In the genomic region with DNA sequence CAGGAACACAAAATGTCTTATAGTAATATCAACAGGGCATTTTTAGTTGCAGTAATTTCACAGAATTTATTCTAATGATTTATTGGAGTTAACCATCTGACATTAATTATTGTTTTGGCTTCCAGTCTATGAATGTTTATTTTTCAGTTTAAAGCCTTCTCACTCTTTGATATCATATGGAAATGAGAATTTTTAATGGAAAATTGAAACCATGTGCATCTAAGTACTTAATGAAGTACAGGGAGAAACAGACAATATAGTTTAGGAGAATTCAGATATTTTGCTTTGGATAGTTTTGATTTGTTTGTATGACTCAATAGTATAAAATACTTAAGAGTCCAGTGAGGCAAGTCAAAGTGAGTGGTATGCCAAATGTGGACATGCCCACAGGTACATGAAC, we compare ENCODE assay signal across 21 cellular contexts.
A peak's percentile ranks its signal among the peaks of the same experiment; 100 is the strongest.
DNase-seq lines count a peak whose midpoint lies in the region; ATAC-seq, FAIRE-seq and TF ChIP-seq lines count a peak whose summit lies in the region.
"Had no signal": no experiment of that assay in that cellular context is flagged by ENCODE, and none has a peak within 500 bp of the region (broad histone marks: within the 10 kb centered on the region; RNA-seq: fewer than 3 reads in every experiment).

No MANE protein-coding gene starts in this region.

- no peaks in the 10 kb centered on the region for H3K27me3 ChIP-seq in PC-3 (ENCODE audit: low read length)
- no peaks in the 10 kb centered on the region for H3K27me3 ChIP-seq in dorsolateral prefrontal cortex
- H3K27me3 ChIP-seq in heart left ventricle: no peaks in the 10 kb centered on the region
- H3K27me3 ChIP-seq: cardiac muscle cell, transverse colon had no signal

- ATAC-seq in PC-3 (no peak), heart left ventricle (no peak)
- ATAC-seq: left colon had no signal

- intact Hi-C loops in PC-3 (cut with micrococcal nuclease): loop anchor here (5.0 kb wide), 1 partner anchor 110 kb away; no protein-coding TSS in a partner anchor
- intact Hi-C loops in dorsolateral prefrontal cortex (cut with DNase I): no loop called here
- intact Hi-C loops in heart left ventricle (cut with DNase I): no loop called here
- intact Hi-C loops in activated CD4-positive, alpha-beta T cell treated with anti-CD3 and anti-CD28 coated beads, Interleukin-2, amount 10 ng/mL, durations not matched to agents 24 days and 14 days (cut with micrococcal nuclease): no loop called here

- DNase-seq in COR-L47 (lab: John Stamatoyannopoulos, UW) (peak; percentile 25), H54 (ENCODE audit: insufficient read length, low spot score) (no peak), PC-3 (peak; percentile 15), fibroblast of mammary gland (ENCODE audit: low read depth) (peak; percentile 30), dorsolateral prefrontal cortex (no peak), heart left ventricle (no peak), DMS53 (lab: John Stamatoyannopoulos, UW) (no peak)
- no peak for DNase-seq in activated CD4-positive, alpha-beta T cell treated with anti-CD3 and anti-CD28 coated beads, Interleukin-2, amount 10 ng/mL, durations not matched to agents 24 days and 14 days
- DNase-seq: activated naive CD4-positive, alpha-beta T cell treated with anti-CD3 and anti-CD28 coated beads for 36 hours; amniotic stem cell; endodermal cell; left colon; mesenchymal stem cell; NCI-H524; nucleus accumbens; RPMI8226; transverse colon had no signal

- peaks cover 22% of the 10 kb centered on the region for H3F3A ChIP-seq in PC-3 (ENCODE audit: low read length, unreplicated experiment)

- H3K4me3 Mint-ChIP-seq in activated CD4-positive, alpha-beta T cell treated with anti-CD3 and anti-CD28 coated beads, Interleukin-2, amount 10 ng/mL, durations not matched to agents 24 days and 14 days: no peak overlapping the region
- H3K4me3 Mint-ChIP-seq: activated naive CD4-positive, alpha-beta T cell treated with anti-CD3 and anti-CD28 coated beads for 36 hours; endodermal cell had no signal

- TF ChIP-seq CTCF in PC-3 (conservative IDR thresholded peaks at IDR 0.05; ENCODE audit: low read depth, low read length) (no peak), fibroblast of mammary gland (conservative IDR thresholded peaks at IDR 0.05; ENCODE audit: control insufficient read depth, insufficient read depth, low read depth, low read length) (no peak), dorsolateral prefrontal cortex (IDR thresholded peaks at IDR 0.05 in 54 of 56, conservative IDR thresholded peaks at IDR 0.05 in 2 of 56; ENCODE audit: low read depth in 1 of 56, partially characterized antibody in 56 of 56) (no peak), heart left ventricle (IDR thresholded peaks at IDR 0.05) (no peak)

- H3K9me3 ChIP-seq in PC-3 (ENCODE audit: low read length) (no peaks in the 10 kb centered on the region), heart left ventricle (no peaks in the 10 kb centered on the region)
- H3K9me3 ChIP-seq: transverse colon had no signal

- H3K4me2 ChIP-seq in PC-3 (ENCODE audit: low read length): peak overlapping the region; percentile 81

- peaks cover 20% of the 10 kb centered on the region for H3K36me3 Mint-ChIP-seq in activated CD4-positive, alpha-beta T cell treated with anti-CD3 and anti-CD28 coated beads, Interleukin-2, amount 10 ng/mL, durations not matched to agents 24 days and 14 days (ENCODE audit: low read depth)

- 0 out of 2 replicates have a peak overlapping the region, but pooled peaks have one; percentile 37 for H3K9ac ChIP-seq in PC-3 (ENCODE audit: low read length)

- H3K4me3 ChIP-seq in PC-3 (ENCODE audit: low read length) (no peak overlapping the region), fibroblast of mammary gland (ENCODE audit: control insufficient read depth, low read depth, low read length) (no peak overlapping the region), dorsolateral prefrontal cortex (no peak overlapping the region), heart left ventricle (no peak overlapping the region)
- H3K4me3 ChIP-seq: cardiac muscle cell, coronary artery, skin epidermis, transverse colon had no signal

- peaks cover 4% of the 10 kb centered on the region for H3K4me1 Mint-ChIP-seq in activated CD4-positive, alpha-beta T cell treated with anti-CD3 and anti-CD28 coated beads, Interleukin-2, amount 10 ng/mL, durations not matched to agents 24 days and 14 days

- no TSS peak for BruUV-seq in PC-3 (replicated peaks; lab: Mats Ljungman, UMichigan)

- H3K9me2 ChIP-seq in PC-3 (replicated peaks; ENCODE audit: low read length): no peaks in the 10 kb centered on the region

- CTCF ChIA-PET in PC-3 (lab: Charles Lee): no interaction called here

- no peaks in the 10 kb centered on the region for H4K20me1 ChIP-seq in PC-3 (ENCODE audit: low read length)

- no peak overlapping the region for H3K27ac Mint-ChIP-seq in activated CD4-positive, alpha-beta T cell treated with anti-CD3 and anti-CD28 coated beads, Interleukin-2, amount 10 ng/mL, durations not matched to agents 24 days and 14 days
- H3K27ac Mint-ChIP-seq: activated naive CD4-positive, alpha-beta T cell treated with anti-CD3 and anti-CD28 coated beads for 36 hours; endodermal cell had no signal

- H3K9me3 Mint-ChIP-seq in activated CD4-positive, alpha-beta T cell treated with anti-CD3 and anti-CD28 coated beads, Interleukin-2, amount 10 ng/mL, durations not matched to agents 24 days and 14 days: no peaks in the 10 kb centered on the region
- H3K9me3 Mint-ChIP-seq: activated naive CD4-positive, alpha-beta T cell treated with anti-CD3 and anti-CD28 coated beads for 36 hours; endodermal cell had no signal

- H2AFZ ChIP-seq in PC-3 (ENCODE audit: low read length): no peak overlapping the region

- no peak for TF ChIP-seq POLR2A in H54 (IDR thresholded peaks at IDR 0.05; ENCODE audit: low read depth, low read length)
- no peak for TF ChIP-seq POLR2A in heart left ventricle (IDR thresholded peaks at IDR 0.05)

- H3K4me1 ChIP-seq in PC-3 (ENCODE audit: insufficient read depth, low read length) (peaks cover 59% of the 10 kb centered on the region), heart left ventricle (no peaks in the 10 kb centered on the region)
- H3K4me1 ChIP-seq: transverse colon had no signal

- H3K27ac ChIP-seq in PC-3 (ENCODE audit: low read length): peak overlapping the region; percentile 96
- H3K27ac ChIP-seq in dorsolateral prefrontal cortex: no peak overlapping the region
- no peak overlapping the region for H3K27ac ChIP-seq in heart left ventricle
- H3K27ac ChIP-seq: cardiac muscle cell, coronary artery, skin epidermis, transverse colon, VCaP had no signal

- H3K79me2 ChIP-seq in PC-3 (ENCODE audit: low read length): peaks cover 12% of the 10 kb centered on the region; the same call in 1 of the 2 replicates

- POLR2A ChIA-PET in PC-3 (lab: Charles Lee; ENCODE audit: unreplicated experiment): no interaction called here

- H3K36me3 ChIP-seq in PC-3 (ENCODE audit: low read depth, low read length) (no peaks in the 10 kb centered on the region; the same call in 1 of the 2 replicates), heart left ventricle (peaks cover 0 to 11% (median 0%) of the 10 kb centered on the region in 9 donors)
- H3K36me3 ChIP-seq: cardiac muscle cell, transverse colon had no signal

- peak; percentile 48 for FAIRE-seq in H54 (lab: Jason Lieb, UNC)

- no peaks in the 10 kb centered on the region for H3K27me3 Mint-ChIP-seq in activated CD4-positive, alpha-beta T cell treated with anti-CD3 and anti-CD28 coated beads, Interleukin-2, amount 10 ng/mL, durations not matched to agents 24 days and 14 days

Comparison
In these comparisons a context has a peak if more than half of its experiments do, and no peak if none do; other contexts are left out.
1. DNase-seq: peak in COR-L47 (single experiment), PC-3 (single experiment) and fibroblast of mammary gland (single experiment); none in H54 (single experiment), dorsolateral prefrontal cortex (0 of 10), heart left ventricle (0 of 5), activated CD4-positive, alpha-beta T cell treated with anti-CD3 and anti-CD28 coated beads, Interleukin-2, amount 10 ng/mL, durations not matched to agents 24 days and 14 days (single experiment) and DMS53 (single experiment).